1 cellular context compared by ENCODE assay signal in the genomic region with DNA sequence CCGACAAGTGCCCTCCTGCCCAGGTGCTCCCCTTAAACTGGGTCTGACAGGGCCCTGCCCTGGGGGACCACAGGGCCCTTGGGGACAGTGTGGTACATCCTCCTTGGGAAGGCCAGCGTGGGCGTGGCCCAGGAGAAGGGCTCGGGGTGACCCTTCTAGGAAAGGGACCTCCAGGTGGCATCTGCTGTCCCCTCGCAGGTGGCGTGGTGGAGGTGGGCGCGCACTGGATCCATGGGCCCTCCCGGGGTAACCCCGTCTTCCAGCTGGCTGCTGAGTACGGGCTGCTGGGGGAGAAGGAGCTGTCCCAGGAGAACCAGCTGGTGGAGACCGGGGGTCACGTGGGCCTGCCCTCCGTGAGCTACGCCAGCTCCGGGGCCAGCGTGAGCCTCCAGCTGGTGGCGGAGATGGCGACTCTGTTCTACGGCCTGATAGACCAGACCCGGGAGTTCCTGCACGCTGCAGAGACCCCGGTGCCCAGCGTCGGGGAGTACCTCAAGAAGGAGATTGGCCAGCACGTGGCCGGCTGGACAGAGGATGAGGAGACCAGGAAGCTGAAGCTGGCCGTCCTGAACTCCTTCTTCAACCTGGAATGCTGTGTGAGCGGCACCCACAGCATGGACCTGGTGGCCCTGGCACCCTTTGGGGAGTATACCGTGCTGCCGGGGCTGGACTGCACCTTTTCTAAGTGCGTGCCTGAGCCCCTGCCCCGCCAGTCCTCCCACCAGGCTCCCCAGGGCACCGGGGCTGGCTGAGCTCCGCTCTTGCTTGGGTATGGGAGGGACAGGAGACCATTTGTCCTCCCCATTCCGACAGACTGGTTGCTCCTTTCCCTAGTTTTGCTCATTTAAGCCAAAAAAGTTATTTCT.
TF ChIP-seq lines count a peak whose summit lies in the region.

No MANE protein-coding gene starts in this region.

TF ChIP-seq in liver, 16 proteins besides CTCF, POLR2A, EP300 and RAD21 (continued from another document):
- TF ChIP-seq, protein P1, sequence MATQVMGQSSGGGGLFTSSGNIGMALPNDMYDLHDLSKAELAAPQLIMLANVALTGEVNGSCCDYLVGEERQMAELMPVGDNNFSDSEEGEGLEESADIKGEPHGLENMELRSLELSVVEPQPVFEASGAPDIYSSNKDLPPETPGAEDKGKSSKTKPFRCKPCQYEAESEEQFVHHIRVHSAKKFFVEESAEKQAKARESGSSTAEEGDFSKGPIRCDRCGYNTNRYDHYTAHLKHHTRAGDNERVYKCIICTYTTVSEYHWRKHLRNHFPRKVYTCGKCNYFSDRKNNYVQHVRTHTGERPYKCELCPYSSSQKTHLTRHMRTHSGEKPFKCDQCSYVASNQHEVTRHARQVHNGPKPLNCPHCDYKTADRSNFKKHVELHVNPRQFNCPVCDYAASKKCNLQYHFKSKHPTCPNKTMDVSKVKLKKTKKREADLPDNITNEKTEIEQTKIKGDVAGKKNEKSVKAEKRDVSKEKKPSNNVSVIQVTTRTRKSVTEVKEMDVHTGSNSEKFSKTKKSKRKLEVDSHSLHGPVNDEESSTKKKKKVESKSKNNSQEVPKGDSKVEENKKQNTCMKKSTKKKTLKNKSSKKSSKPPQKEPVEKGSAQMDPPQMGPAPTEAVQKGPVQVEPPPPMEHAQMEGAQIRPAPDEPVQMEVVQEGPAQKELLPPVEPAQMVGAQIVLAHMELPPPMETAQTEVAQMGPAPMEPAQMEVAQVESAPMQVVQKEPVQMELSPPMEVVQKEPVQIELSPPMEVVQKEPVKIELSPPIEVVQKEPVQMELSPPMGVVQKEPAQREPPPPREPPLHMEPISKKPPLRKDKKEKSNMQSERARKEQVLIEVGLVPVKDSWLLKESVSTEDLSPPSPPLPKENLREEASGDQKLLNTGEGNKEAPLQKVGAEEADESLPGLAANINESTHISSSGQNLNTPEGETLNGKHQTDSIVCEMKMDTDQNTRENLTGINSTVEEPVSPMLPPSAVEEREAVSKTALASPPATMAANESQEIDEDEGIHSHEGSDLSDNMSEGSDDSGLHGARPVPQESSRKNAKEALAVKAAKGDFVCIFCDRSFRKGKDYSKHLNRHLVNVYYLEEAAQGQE (IDR thresholded peaks at IDR 0.05), result no peak
- TF ChIP-seq SP1 (IDR thresholded peaks at IDR 0.05) (no peak), TAF1 (conservative IDR thresholded peaks at IDR 0.05) (no peak)
- TF ChIP-seq, protein P2, sequence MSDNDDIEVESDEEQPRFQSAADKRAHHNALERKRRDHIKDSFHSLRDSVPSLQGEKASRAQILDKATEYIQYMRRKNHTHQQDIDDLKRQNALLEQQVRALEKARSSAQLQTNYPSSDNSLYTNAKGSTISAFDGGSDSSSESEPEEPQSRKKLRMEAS (IDR thresholded peaks at IDR 0.05), result no peak
